In genomic region chr2:179861777-179862117, GRCh38 we compare ENCODE assay signal across 8 cellular contexts. TPM values are rescaled to one million over a fixed set of nuclear protein-coding genes. Genes with fewer than 3 reads are reported as not detected.
DNase-seq lines count a peak whose midpoint lies in the region; ATAC-seq and TF ChIP-seq lines count a peak whose summit lies in the region.

No MANE protein-coding gene starts in this region.

- peaks cover 28% of the 10 kb centered on the region for H3K27me3 Mint-ChIP-seq in GM23338 (ENCODE audit: insufficient read depth, low read depth, poor library complexity)
- peaks cover 51 to 55% of the 10 kb centered on the region in 2 donors for H3K27me3 Mint-ChIP-seq in T-cell
- H3K27me3 Mint-ChIP-seq in stimulated activated naive CD8-positive, alpha-beta T cell treated with anti-CD3 and anti-CD28 coated beads, Interleukin-15, amount 100 ng/mL, for 72 hours: peaks cover 75% of the 10 kb centered on the region

- POLR2A ChIA-PET in T-cell (lab: Charles Lee): no interaction called here

- H3K9me3 Mint-ChIP-seq in GM23338 (no peaks in the 10 kb centered on the region), T-cell (no peaks in the 10 kb centered on the region)
- H3K9me3 Mint-ChIP-seq in stimulated activated naive CD8-positive, alpha-beta T cell treated with anti-CD3 and anti-CD28 coated beads, Interleukin-15, amount 100 ng/mL, for 72 hours: no peaks in the 10 kb centered on the region

- H3K36me3 ChIP-seq in BLaER1 (no peaks in the 10 kb centered on the region), GM23338 (ENCODE audit: insufficient read depth) (no peaks in the 10 kb centered on the region), hepatocyte (replicated peaks; ENCODE audit: insufficient read depth, low read depth) (no peaks in the 10 kb centered on the region)

- ATAC-seq in GM23338 (peak; percentile 51), T-cell (replicated peaks in 1 of 4) (no peak), HG03439 (IDR thresholded peaks at IDR 0.05; ENCODE audit: unreplicated experiment) (no peak)
- ATAC-seq in stimulated activated naive CD8-positive, alpha-beta T cell treated with anti-CD3 and anti-CD28 coated beads, Interleukin-15, amount 100 ng/mL, for 72 hours: peak; percentile 21

- peaks cover 68% of the 10 kb centered on the region for H3K27me3 ChIP-seq in BLaER1
- peaks cover 57% of the 10 kb centered on the region for H3K27me3 ChIP-seq in GM23338 (ENCODE audit: insufficient read depth)
- peaks cover 91% of the 10 kb centered on the region for H3K27me3 ChIP-seq in hepatocyte

- CTCF ChIA-PET in T-cell (lab: Charles Lee): no interaction called here

- DNase-seq in GM23338 (ENCODE audit: low spot score) (peak; percentile 58), T-cell (no peak), hepatocyte (ENCODE audit: low spot score) (peak; percentile 10), LoVo (ENCODE audit: low spot score) (no peak)
- DNase-seq in stimulated activated naive CD8-positive, alpha-beta T cell treated with anti-CD3 and anti-CD28 coated beads, Interleukin-15, amount 100 ng/mL, for 72 hours: no peak
- no peak for DNase-seq in activated naive CD4-positive, alpha-beta T cell treated with Interleukin-2 at 50 U/mL for 16 hours

- no peak overlapping the region for H3K27ac ChIP-seq in BLaER1
- no peak overlapping the region for H3K27ac ChIP-seq in GM23338 (ENCODE audit: low read depth)
- H3K27ac ChIP-seq in hepatocyte: no peak overlapping the region

- H4K20me1 ChIP-seq in BLaER1: peaks cover 29% of the 10 kb centered on the region
- H4K20me1 ChIP-seq in GM23338 (replicated peaks; ENCODE audit: insufficient read depth): 0 out of 2 replicates have a peak, but pooled peaks cover 4% of the 10 kb centered on the region
- H4K20me1 ChIP-seq in hepatocyte (ENCODE audit: insufficient read depth, poor library complexity, severe bottlenecking): no peaks in the 10 kb centered on the region

- H3K9me3 ChIP-seq in BLaER1: no peaks in the 10 kb centered on the region
- no peaks in the 10 kb centered on the region for H3K9me3 ChIP-seq in hepatocyte (ENCODE audit: low read depth)

- TF ChIP-seq CTCF in GM23338 (conservative IDR thresholded peaks at IDR 0.05; ENCODE audit: low read depth in 2 of 2) (no peak), hepatocyte (IDR thresholded peaks at IDR 0.05; ENCODE audit: poor library complexity) (no peak)

- H3K36me3 Mint-ChIP-seq in GM23338 (ENCODE audit: low read depth) (no peaks in the 10 kb centered on the region), T-cell (no peaks in the 10 kb centered on the region)

- H3K4me3 Mint-ChIP-seq in GM23338: peak overlapping the region; percentile 83
- H3K4me3 Mint-ChIP-seq in T-cell: peak overlapping the region in 2 of 3 donors; percentile 7 to 42
- H3K4me3 Mint-ChIP-seq in stimulated activated naive CD8-positive, alpha-beta T cell treated with anti-CD3 and anti-CD28 coated beads, Interleukin-15, amount 100 ng/mL, for 72 hours: peak overlapping the region; percentile 51 to 63

- H3K79me2 ChIP-seq in GM23338 (replicated peaks; ENCODE audit: insufficient read depth) (no peaks in the 10 kb centered on the region), hepatocyte (no peaks in the 10 kb centered on the region)

- peak overlapping the region; percentile 66 for H3K4me3 ChIP-seq in BLaER1
- H3K4me3 ChIP-seq in GM23338: peak overlapping the region; percentile 92
- peak overlapping the region; percentile 47 for H3K4me3 ChIP-seq in hepatocyte

- H3F3A ChIP-seq in GM23338 (replicated peaks; ENCODE audit: low read depth): no peaks in the 10 kb centered on the region

- H3K9ac ChIP-seq in BLaER1: no peak overlapping the region

- H3K4me2 ChIP-seq in BLaER1: peak overlapping the region; percentile 90
- H3K4me2 ChIP-seq in GM23338: peak overlapping the region; percentile 98
- peak overlapping the region; percentile 97 for H3K4me2 ChIP-seq in hepatocyte

- peaks cover 22% of the 10 kb centered on the region for H3K4me1 Mint-ChIP-seq in GM23338
- peaks cover 0 to 15% (median 13%) of the 10 kb centered on the region in 3 donors for H3K4me1 Mint-ChIP-seq in T-cell
- H3K4me1 Mint-ChIP-seq in stimulated activated naive CD8-positive, alpha-beta T cell treated with anti-CD3 and anti-CD28 coated beads, Interleukin-15, amount 100 ng/mL, for 72 hours: peaks cover 17% of the 10 kb centered on the region

- no peak overlapping the region for H3K27ac Mint-ChIP-seq in GM23338
- no peak overlapping the region for H3K27ac Mint-ChIP-seq in T-cell
- no peak overlapping the region for H3K27ac Mint-ChIP-seq in stimulated activated naive CD8-positive, alpha-beta T cell treated with anti-CD3 and anti-CD28 coated beads, Interleukin-15, amount 100 ng/mL, for 72 hours

- 6% methylated on average over 16 of the region's 16 CpGs for WGBS in hepatocyte (ENCODE audit: low lambda C conversion rate, missing lambda C conversion rate)

- H3K9me2 ChIP-seq in GM23338 (ENCODE audit: insufficient read depth) (no peaks in the 10 kb centered on the region), hepatocyte (replicated peaks; ENCODE audit: insufficient read depth) (no peaks in the 10 kb centered on the region)

- H3K4me1 ChIP-seq in BLaER1: peaks cover 13% of the 10 kb centered on the region
- peaks cover 13% of the 10 kb centered on the region; the same call in 1 of the 2 replicates for H3K4me1 ChIP-seq in GM23338 (ENCODE audit: insufficient read depth)
- no peaks in the 10 kb centered on the region for H3K4me1 ChIP-seq in hepatocyte (ENCODE audit: insufficient read depth)

- H2AFZ ChIP-seq in GM23338 (peak overlapping the region; percentile 99), hepatocyte (peak overlapping the region; percentile 29)

TF ChIP-seq in GM23338, 12 proteins besides CTCF, POLR2A, EP300 and RAD21:
- TF ChIP-seq EZH2 (IDR thresholded peaks at IDR 0.05; ENCODE audit: low read depth, unreplicated experiment): peak; percentile 29
- no peak for TF ChIP-seq REST (IDR thresholded peaks at IDR 0.05; ENCODE audit: unreplicated experiment)
TF ChIP-seq in GM23338: peak in this region for 1.

RNA-seq across cellular contexts. Expression of gene ZNF385B, which starts 0.3 kb away (rescaled TPM):
- 1.4 and 1.5 TPM in 2 replicates for total RNA-seq in GM23338 (2014; rRNA removed; shearing (Covaris generic))
- polyA plus RNA-seq in GM23338 (2016; fragmentation: Nextera tagmentation; extraction: Ambion mirVana): 3.1 and 4.6 TPM in 2 replicates
- total RNA-seq in T-cell: under 1 TPM in 1 of 5 donors, not detected in 4; 0.12 TPM
- total RNA-seq in hepatocyte: 1.5 and 2.4 TPM in 2 replicates
- 1.5 and 1.8 TPM in 2 replicates for polyA plus RNA-seq in hepatocyte

Comparison
In these comparisons a context has a peak if more than half of its experiments do, and no peak if none do; other contexts are left out.
1. ATAC-seq: peak in GM23338 (single experiment) and stimulated activated naive CD8-positive, alpha-beta T cell treated with anti-CD3 and anti-CD28 coated beads, Interleukin-15, amount 100 ng/mL, for 72 hours (single experiment); none in T-cell (0 of 4) and HG03439 (single experiment).
2. DNase-seq: peak in GM23338 (single experiment) and hepatocyte (single experiment); none in T-cell (0 of 34), stimulated activated naive CD8-positive, alpha-beta T cell treated with anti-CD3 and anti-CD28 coated beads, Interleukin-15, amount 100 ng/mL, for 72 hours (0 of 2), activated naive CD4-positive, alpha-beta T cell treated with Interleukin-2 at 50 U/mL for 16 hours (single experiment) and LoVo (single experiment).
3. H3K4me3 Mint-ChIP-seq: peak in every context shown above with its lines; median percentile 83 in GM23338; 57 in stimulated activated naive CD8-positive, alpha-beta T cell treated with anti-CD3 and anti-CD28 coated beads, Interleukin-15, amount 100 ng/mL, for 72 hours; 24 in T-cell.
4. Peak in every context shown above with its lines, with median percentiles within 50 percentile points of each other: H3K4me2 ChIP-seq and H3K4me3 ChIP-seq.